Comparison of ENCODE assay signal across 19 cellular contexts in genomic region chr12:33187409-33187808, GRCh38.
A peak's percentile ranks its signal among the peaks of the same experiment; 100 is the strongest.
DNase-seq lines count a peak whose midpoint lies in the region; ATAC-seq, FAIRE-seq and TF ChIP-seq lines count a peak whose summit lies in the region.
"Had no signal": no experiment of that assay in that cellular context is flagged by ENCODE, and none has a peak within 500 bp of the region (broad histone marks: within the 10 kb centered on the region; RNA-seq: fewer than 3 reads in every experiment).

No MANE protein-coding gene starts in this region.

- no peak overlapping the region for H2BK5ac ChIP-seq in IMR-90 (ENCODE audit: low read depth, low read length, poor library complexity, severe bottlenecking)

- H3K9me1 ChIP-seq in IMR-90 (ENCODE audit: insufficient read depth, low read length) = no peaks in the 10 kb centered on the region

- POLR2A ChIA-PET in IMR-90 (lab: Charles Lee; ENCODE audit: unreplicated experiment) = no interaction called here
- POLR2A ChIA-PET in PC-3 (lab: Charles Lee; ENCODE audit: unreplicated experiment) = no interaction called here

- intact Hi-C loops in Calu3 (cut with micrococcal nuclease; ENCODE audit: unreplicated experiment) = loop anchor here (10.0 kb wide), 1 partner anchor 193 kb away; no protein-coding TSS in a partner anchor
- intact Hi-C loops in IMR-90 (cut with micrococcal nuclease) = no loop called here
- intact Hi-C loops in PC-3 (cut with micrococcal nuclease) = no loop called here

- TF ChIP-seq RAD21 in IMR-90 (IDR thresholded peaks at IDR 0.05; ENCODE audit: low read length) = no peak

- H3K4me1 Mint-ChIP-seq in Calu3 (ENCODE audit: low read depth, unreplicated experiment) = peaks cover 15% of the 10 kb centered on the region
- H3K4me1 Mint-ChIP-seq: CD4-positive, alpha-beta memory T cell had no signal

- in situ Hi-C loops in IMR-90 (cut with MboI; ENCODE audit: low sequenced_read_pairs) = no loop called here

- H3F3A ChIP-seq in PC-3 (ENCODE audit: low read length, unreplicated experiment) = no peaks in the 10 kb centered on the region

- no peak for FAIRE-seq in bronchial epithelial cell (lab: Jason Lieb, UNC)
- FAIRE-seq: GM19239, H54 had no signal

- H2BK120ac ChIP-seq in IMR-90 (ENCODE audit: low read depth, low read length) = no peak overlapping the region

- H3K27me3 ChIP-seq in IMR-90 (ENCODE audit: control insufficient read depth, insufficient read depth, low read length) (no peaks in the 10 kb centered on the region), PC-3 (ENCODE audit: low read length) (no peaks in the 10 kb centered on the region), bronchial epithelial cell (ENCODE audit: control insufficient read depth, insufficient read depth, low read length) (no peaks in the 10 kb centered on the region)

- no peak overlapping the region for H2BK15ac ChIP-seq in IMR-90 (ENCODE audit: low read depth, low read length)

- H3K18ac ChIP-seq in IMR-90 (ENCODE audit: low read depth, low read length) = no peak overlapping the region

- DNase-seq in Calu3 (peak; percentile 20), IMR-90 (no peak), PC-3 (peak; percentile 57), bronchial epithelial cell (ENCODE audit: low read depth) (peak; percentile 15)
- no peak for DNase-seq in activated naive CD4-positive, alpha-beta T cell treated with anti-CD3 and anti-CD28 coated beads, Interleukin-2, amount 50 U/mL, for 72 hours (ENCODE audit: low spot score in 2 of 2)
- DNase-seq: C1 segment of cervical spinal cord; CD4-positive, alpha-beta memory T cell; COR-L47; DMS79; EL; GDM1; GOT3; HFFc6 had no signal

- no peak overlapping the region for H3K27ac Mint-ChIP-seq in Calu3 (ENCODE audit: unreplicated experiment)
- no peak overlapping the region for H3K27ac Mint-ChIP-seq in activated naive CD4-positive, alpha-beta T cell treated with anti-CD3 and anti-CD28 coated beads, Interleukin-2, amount 50 U/mL, for 72 hours
- H3K27ac Mint-ChIP-seq: CD4-positive, alpha-beta memory T cell; HFFc6 had no signal

- H3K36me3 ChIP-seq in IMR-90 (ENCODE audit: control insufficient read depth, insufficient read depth, low read length) (no peaks in the 10 kb centered on the region), PC-3 (ENCODE audit: low read depth, low read length) (no peaks in the 10 kb centered on the region), bronchial epithelial cell (ENCODE audit: control insufficient read depth, insufficient read depth, low read length) (no peaks in the 10 kb centered on the region)
- H3K36me3 ChIP-seq: HAP-1 had no signal

- no peaks in the 10 kb centered on the region for H3K9me2 ChIP-seq in PC-3 (replicated peaks; ENCODE audit: low read length)

- H3K9me3 Mint-ChIP-seq in Calu3 (ENCODE audit: low read depth, unreplicated experiment) = no peaks in the 10 kb centered on the region
- peaks cover 10 to 22% of the 10 kb centered on the region in 2 donors for H3K9me3 Mint-ChIP-seq in activated naive CD4-positive, alpha-beta T cell treated with anti-CD3 and anti-CD28 coated beads, Interleukin-2, amount 50 U/mL, for 72 hours

- BruUV-seq in Calu3 (replicated peaks; lab: Mats Ljungman, UMichigan) = no TSS peak
- no TSS peak for BruUV-seq in IMR-90 (replicated peaks; lab: Mats Ljungman, UMichigan)
- BruUV-seq in PC-3 (replicated peaks; lab: Mats Ljungman, UMichigan) = no TSS peak

- dilution Hi-C loops in IMR-90 (cut with HindIII; ENCODE audit: low sequenced_read_pairs, unreplicated experiment) = no loop called here

- H3K4ac ChIP-seq in IMR-90 (ENCODE audit: low read depth, low read length) = no peak overlapping the region

- no peak overlapping the region for H2AK5ac ChIP-seq in IMR-90 (ENCODE audit: low read depth, low read length)

- H3K27me3 Mint-ChIP-seq in Calu3 (ENCODE audit: unreplicated experiment) = no peaks in the 10 kb centered on the region
- H3K27me3 Mint-ChIP-seq: CD4-positive, alpha-beta memory T cell had no signal

- H2AFZ ChIP-seq in IMR-90 (replicated peaks; ENCODE audit: low read length, poor library complexity) (no peak overlapping the region), PC-3 (ENCODE audit: low read length) (no peak overlapping the region)

- no peak for TF ChIP-seq POLR2A in IMR-90 (IDR thresholded peaks at IDR 0.05; ENCODE audit: low read depth, low read length)

- no peak overlapping the region for H3K4me3 Mint-ChIP-seq in Calu3 (ENCODE audit: low read depth, unreplicated experiment)
- H3K4me3 Mint-ChIP-seq: CD4-positive, alpha-beta memory T cell; HFFc6 had no signal

- H3K56ac ChIP-seq in IMR-90 (ENCODE audit: extremely low read depth, insufficient read depth, low read length) = no peak overlapping the region

- no peak overlapping the region for H2BK20ac ChIP-seq in IMR-90 (ENCODE audit: low read depth, low read length)

- H2AK9ac ChIP-seq in IMR-90 (replicated peaks; ENCODE audit: low read depth, low read length, poor library complexity) = no peak overlapping the region

- H3K9ac ChIP-seq in IMR-90 (ENCODE audit: low read depth, low read length) (no peak overlapping the region), PC-3 (ENCODE audit: low read length) (no peak overlapping the region)

- no peaks in the 10 kb centered on the region for H3K36me3 Mint-ChIP-seq in Calu3 (ENCODE audit: insufficient read depth, unreplicated experiment)
- no peaks in the 10 kb centered on the region for H3K36me3 Mint-ChIP-seq in activated naive CD4-positive, alpha-beta T cell treated with anti-CD3 and anti-CD28 coated beads, Interleukin-2, amount 50 U/mL, for 72 hours
- H3K36me3 Mint-ChIP-seq: CD4-positive, alpha-beta memory T cell had no signal

- no peak overlapping the region for H4K91ac ChIP-seq in IMR-90 (ENCODE audit: insufficient read depth, low read depth, low read length)

- H4K20me1 ChIP-seq in IMR-90 (ENCODE audit: insufficient read depth, low read length) (no peaks in the 10 kb centered on the region), PC-3 (ENCODE audit: low read length) (no peaks in the 10 kb centered on the region)

- TF ChIP-seq CTCF in Calu3 (IDR thresholded peaks at IDR 0.05; ENCODE audit: unreplicated experiment) = no peak
- TF ChIP-seq CTCF in IMR-90 (conservative IDR thresholded peaks at IDR 0.05; ENCODE audit: low read depth, low read length) = no peak
- TF ChIP-seq CTCF in PC-3 (conservative IDR thresholded peaks at IDR 0.05; ENCODE audit: low read depth, low read length) = no peak
- TF ChIP-seq CTCF in bronchial epithelial cell (IDR thresholded peaks at IDR 0.05; ENCODE audit: insufficient read depth, low read length, severe bottlenecking) = no peak

- no peaks in the 10 kb centered on the region for H3K79me2 ChIP-seq in PC-3 (ENCODE audit: low read length)

- no peak overlapping the region for H4K8ac ChIP-seq in IMR-90 (ENCODE audit: low read depth in 2 of 2, low read length in 2 of 2)

- no peak overlapping the region for H3K27ac ChIP-seq in IMR-90 (ENCODE audit: insufficient read depth, low read length)
- H3K27ac ChIP-seq in PC-3 (ENCODE audit: low read length) = no peak overlapping the region

- no peak overlapping the region for H3K4me3 ChIP-seq in IMR-90 (ENCODE audit: insufficient read depth, low read depth, low read length)
- H3K4me3 ChIP-seq in PC-3 (ENCODE audit: low read length) = no peak overlapping the region
- H3K4me3 ChIP-seq in bronchial epithelial cell (ENCODE audit: low read depth, low read length) = no peak overlapping the region
- H3K4me3 ChIP-seq: GM12878, HAP-1 had no signal

- no peak overlapping the region for H3K14ac ChIP-seq in IMR-90 (replicated peaks; ENCODE audit: low read depth, low read length)

- H3K4me2 ChIP-seq in IMR-90 (ENCODE audit: low read depth, low read length) (no peak overlapping the region), PC-3 (ENCODE audit: low read length) (no peak overlapping the region)

- H4K5ac ChIP-seq in IMR-90 (ENCODE audit: low read depth, low read length) = no peak overlapping the region

- ATAC-seq in IMR-90 (ENCODE audit: low read depth) = no peak
- no peak for ATAC-seq in PC-3
- no peak for ATAC-seq in activated naive CD4-positive, alpha-beta T cell treated with anti-CD3 and anti-CD28 coated beads, Interleukin-2, amount 50 U/mL, for 72 hours
- no peak for ATAC-seq in HG02970 (IDR thresholded peaks at IDR 0.05; ENCODE audit: low FRiP score, unreplicated experiment)
- no peak for ATAC-seq in GM19467 (IDR thresholded peaks at IDR 0.05; ENCODE audit: unreplicated experiment)
- ATAC-seq: GM12878 had no signal

- H3K9me3 ChIP-seq in IMR-90 (ENCODE audit: control insufficient read depth, insufficient read depth, low read length) (peaks cover 5% of the 10 kb centered on the region), PC-3 (ENCODE audit: low read length) (no peaks in the 10 kb centered on the region)
- H3K9me3 ChIP-seq: HAP-1 had no signal

- no peak overlapping the region for H3K23ac ChIP-seq in IMR-90 (ENCODE audit: low read depth, low read length)

- H3K4me1 ChIP-seq in IMR-90 (ENCODE audit: control insufficient read depth, insufficient read depth, low read length) (no peaks in the 10 kb centered on the region), PC-3 (ENCODE audit: insufficient read depth, low read length) (peaks cover 4% of the 10 kb centered on the region)
- H3K4me1 ChIP-seq: HAP-1 had no signal

- CTCF ChIA-PET in Calu3 (lab: Charles Lee) (no interaction called here), IMR-90 (lab: Yijun Ruan, JAX) (no interaction called here), PC-3 (lab: Charles Lee) (no interaction called here)

- H3K79me1 ChIP-seq in IMR-90 (ENCODE audit: low read depth in 1 of 2, low read length in 2 of 2) = no peaks in the 10 kb centered on the region

TF ChIP-seq in IMR-90, 13 proteins besides CTCF, POLR2A, EP300 and RAD21:
- TF ChIP-seq CEBPB (IDR thresholded peaks at IDR 0.05; ENCODE audit: low read depth, low read length) (peak; percentile 52; the same call in 1 of the 2 replicates), SMC3 (IDR thresholded peaks at IDR 0.05; ENCODE audit: low read depth, low read length) (no peak)

Comparison
In these comparisons a context has a peak if more than half of its experiments do, and no peak if none do; other contexts are left out.
1. DNase-seq: peak in Calu3 (single experiment), PC-3 (single experiment) and bronchial epithelial cell (single experiment); none in IMR-90 (single experiment) and activated naive CD4-positive, alpha-beta T cell treated with anti-CD3 and anti-CD28 coated beads, Interleukin-2, amount 50 U/mL, for 72 hours (0 of 2).